8 cellular contexts compared by ENCODE assay signal in genomic region chr2:226834880-226835279, GRCh38. TPM values are rescaled to one million over a fixed set of nuclear protein-coding genes. Genes with fewer than 3 reads are reported as not detected.
DNase-seq lines count a peak whose midpoint lies in the region; ATAC-seq and TF ChIP-seq lines count a peak whose summit lies in the region.
"Not testable (repeated sequence)": the region's sequence is repeated elsewhere in the genome, so short reads cannot be mapped to it uniquely, and the experiment has no call there.

No MANE protein-coding gene starts in this region.

- DNase-seq in GM12864 (ENCODE audit: low read depth); activated CD4-positive, alpha-beta memory T cell treated with anti-CD3 and anti-CD28 coated beads, Interleukin-2, amount 10 ng/mL, durations not matched to agents 7 days and 5 days; fibroblast of mammary gland (ENCODE audit: low read depth); memory B cell (ENCODE audit: low spot score in 2 of 2); progenitor cell of endocrine pancreas (ENCODE audit: low spot score, unreplicated experiment); transverse colon: not testable (repeated sequence)

- H3K27ac Mint-ChIP-seq in activated CD4-positive, alpha-beta memory T cell treated with anti-CD3 and anti-CD28 coated beads, Interleukin-2, amount 10 ng/mL, durations not matched to agents 7 days and 5 days = peak overlapping the region; percentile 100
- H3K27ac Mint-ChIP-seq in brain, progenitor cell of endocrine pancreas: not testable (repeated sequence)
- peak overlapping the region; percentile 100 for H3K27ac Mint-ChIP-seq in memory B cell

- not testable (repeated sequence) for TF ChIP-seq EP300 in transverse colon (IDR thresholded peaks at IDR 0.05; ENCODE audit: low read depth)

- H3K36me3 Mint-ChIP-seq in activated CD4-positive, alpha-beta memory T cell treated with anti-CD3 and anti-CD28 coated beads, Interleukin-2, amount 10 ng/mL, durations not matched to agents 7 days and 5 days (ENCODE audit: low read depth) = peaks cover 44% of the 10 kb centered on the region
- H3K36me3 Mint-ChIP-seq in brain = peaks cover 10% of the 10 kb centered on the region
- not testable (repeated sequence) for H3K36me3 Mint-ChIP-seq in memory B cell; progenitor cell of endocrine pancreas (ENCODE audit: insufficient read depth)

- CTCF ChIA-PET in activated CD4-positive, alpha-beta memory T cell treated with anti-CD3 and anti-CD28 coated beads, Interleukin-2, amount 10 ng/mL, durations not matched to agents 7 days and 5 days (lab: Charles Lee) = interaction anchor here (1.2 to 7.6 kb wide), 6 partner anchors 9 to 151 kb away, joined by 3 to 60 read pairs (median 4); partner anchors contain the start of gene IRS1

- not testable (repeated sequence) for TF ChIP-seq POLR2A in transverse colon (IDR thresholded peaks at IDR 0.05)

- ATAC-seq in memory B cell (ENCODE audit: low read depth) = not testable (repeated sequence)

- TF ChIP-seq CTCF in GM12864 (IDR thresholded peaks at IDR 0.05; ENCODE audit: low read depth, low read length, missing control alignments); OCI-LY3 (IDR thresholded peaks at IDR 0.05; ENCODE audit: low read depth, low read length); brain (conservative IDR thresholded peaks at IDR 0.05); fibroblast of mammary gland (conservative IDR thresholded peaks at IDR 0.05; ENCODE audit: control insufficient read depth, insufficient read depth, low read depth, low read length); progenitor cell of endocrine pancreas (IDR thresholded peaks at IDR 0.05; ENCODE audit: unreplicated experiment); transverse colon (IDR thresholded peaks at IDR 0.05): not testable (repeated sequence)

- peak overlapping the region; percentile 99 for H3K9ac ChIP-seq in OCI-LY3 (ENCODE audit: low read length)

- intact Hi-C loops in transverse colon (cut with DNase I; ENCODE audit: low total_unique reads) = loop anchor here (5.0 kb wide), 1 partner anchor 113 kb away; no protein-coding TSS in a partner anchor

- POLR2A ChIA-PET in activated CD4-positive, alpha-beta memory T cell treated with anti-CD3 and anti-CD28 coated beads, Interleukin-2, amount 10 ng/mL, durations not matched to agents 7 days and 5 days (lab: Charles Lee) = interaction anchor here (0.6 to 3.2 kb wide), 15 partner anchors 9 to 1792 kb away, joined by 3 to 49 read pairs (median 6); partner anchors contain the start of genes DOCK10 and IRS1

- not testable (repeated sequence) for H3K9me3 Mint-ChIP-seq in activated CD4-positive, alpha-beta memory T cell treated with anti-CD3 and anti-CD28 coated beads, Interleukin-2, amount 10 ng/mL, durations not matched to agents 7 days and 5 days; brain; memory B cell; progenitor cell of endocrine pancreas (ENCODE audit: low read depth)

- peak overlapping the region; percentile 97 for H3K4me3 Mint-ChIP-seq in activated CD4-positive, alpha-beta memory T cell treated with anti-CD3 and anti-CD28 coated beads, Interleukin-2, amount 10 ng/mL, durations not matched to agents 7 days and 5 days
- peak overlapping the region; percentile 50 to 97 (median 95) for H3K4me3 Mint-ChIP-seq in brain
- peak overlapping the region; percentile 94 for H3K4me3 Mint-ChIP-seq in memory B cell
- peak overlapping the region; percentile 91 for H3K4me3 Mint-ChIP-seq in progenitor cell of endocrine pancreas (ENCODE audit: low read depth)

- H3K4me1 ChIP-seq in OCI-LY3 (ENCODE audit: low read length) = peaks cover 24% of the 10 kb centered on the region
- H3K4me1 ChIP-seq in transverse colon = peaks cover 16 to 39% (median 21%) of the 10 kb centered on the region in 4 donors

- peaks cover 36% of the 10 kb centered on the region for H3K79me2 ChIP-seq in OCI-LY3 (ENCODE audit: low read length)

- not testable (repeated sequence) for H3K27ac ChIP-seq in OCI-LY3 (ENCODE audit: low read length)
- H3K27ac ChIP-seq in transverse colon = peak overlapping the region in 3 of 4 donors; percentile 99 to 100 (median 99)

- H3K36me3 ChIP-seq in OCI-LY3 (replicated peaks; ENCODE audit: low read depth, low read length); transverse colon: not testable (repeated sequence)

- H3K4me2 ChIP-seq in OCI-LY3 (ENCODE audit: low read length) = peak overlapping the region; percentile 97

- H3K27me3 Mint-ChIP-seq in activated CD4-positive, alpha-beta memory T cell treated with anti-CD3 and anti-CD28 coated beads, Interleukin-2, amount 10 ng/mL, durations not matched to agents 7 days and 5 days; brain; memory B cell; progenitor cell of endocrine pancreas: not testable (repeated sequence)

- H3K9me3 ChIP-seq in OCI-LY3 (ENCODE audit: insufficient read depth, low read length); transverse colon: not testable (repeated sequence)

- H3K4me3 ChIP-seq in GM12864 (ENCODE audit: low read depth, low read length) = peak overlapping the region; percentile 97
- H3K4me3 ChIP-seq in OCI-LY3 (ENCODE audit: low read length) = peak overlapping the region; percentile 99
- peak overlapping the region; percentile 50 for H3K4me3 ChIP-seq in fibroblast of mammary gland (ENCODE audit: control insufficient read depth, low read depth, low read length)
- H3K4me3 ChIP-seq in transverse colon = peak overlapping the region in 3 of 4 donors; percentile 70 to 94 (median 74)

- WGBS in transverse colon (ENCODE audit: low coverage in 1 of 2), 2 donors = 81% methylated on average over 18 of the region's 18 CpGs; no CpG with 5 or more reads in 1 of the 2 donors

- H4K20me1 ChIP-seq in OCI-LY3 (ENCODE audit: insufficient read depth, low read length) = not testable (repeated sequence)

- peaks cover 53% of the 10 kb centered on the region for H3K4me1 Mint-ChIP-seq in activated CD4-positive, alpha-beta memory T cell treated with anti-CD3 and anti-CD28 coated beads, Interleukin-2, amount 10 ng/mL, durations not matched to agents 7 days and 5 days
- H3K4me1 Mint-ChIP-seq in brain (peaks cover 50% of the 10 kb centered on the region), memory B cell (peaks cover 26% of the 10 kb centered on the region), progenitor cell of endocrine pancreas (ENCODE audit: low read depth) (peaks cover 14% of the 10 kb centered on the region)

- in situ Hi-C loops in transverse colon (cut with MboI; ENCODE audit: low pct_ligation_motif_present in 1 of 4, low pct_unique_long_range_greater_than_20kb in 1 of 4, low sequenced_read_pairs in 3 of 4) = not testable (repeated sequence)

- not testable (repeated sequence) for H3K27me3 ChIP-seq in OCI-LY3 (ENCODE audit: low read depth, low read length); transverse colon

- H2AFZ ChIP-seq in OCI-LY3 (ENCODE audit: low read depth, low read length) = not testable (repeated sequence)

RNA-seq across cellular contexts. Expression of gene RHBDD1, which starts 1.0 kb away (rescaled TPM):
- 10 to 100 TPM; 38.1 to 43.0 TPM for total RNA-seq in activated CD4-positive, alpha-beta memory T cell treated with anti-CD3 and anti-CD28 coated beads, Interleukin-2, amount 10 ng/mL, durations not matched to agents 7 days and 5 days
- 18.1 TPM for polyA plus RNA-seq in brain (ENCODE audit: insufficient read depth, low read depth, low replicate concordance)
- 31.0 and 32.7 TPM in 2 replicates for total RNA-seq in progenitor cell of endocrine pancreas
- total RNA-seq in transverse colon = 10 to 100 TPM; 11.9 to 47.5 (median 22.5) TPM

RNA-seq across cellular contexts. Expression of gene IRS1, which starts 35.3 kb away (rescaled TPM):
- 1 to 10 TPM; 7.2 to 7.4 TPM for total RNA-seq in activated CD4-positive, alpha-beta memory T cell treated with anti-CD3 and anti-CD28 coated beads, Interleukin-2, amount 10 ng/mL, durations not matched to agents 7 days and 5 days
- polyA plus RNA-seq in brain (ENCODE audit: insufficient read depth, low read depth, low replicate concordance) = 2.0 TPM
- 17.1 and 20.5 TPM in 2 replicates for total RNA-seq in progenitor cell of endocrine pancreas
- 10 to 100 TPM in 3 of 4 donors, 1 to 10 TPM in 1; 6.2 to 20.9 (median 12.8) TPM for total RNA-seq in transverse colon
